In genomic region chr4:185642907-185643306, GRCh38 we compare ENCODE assay signal across 22 cellular contexts.
"Had no signal": no experiment of that assay in that cellular context is flagged by ENCODE, and none has a peak within 500 bp of the region (broad histone marks: within the 10 kb centered on the region; RNA-seq: fewer than 3 reads in every experiment).

No MANE protein-coding gene starts in this region.

- H3K9me3 Mint-ChIP-seq: activated CD4-positive, alpha-beta T cell treated with anti-CD3 and anti-CD28 coated beads, Interleukin-2, amount 10 ng/mL, durations not matched to agents 7 days and 5 days; activated CD8-positive, alpha-beta T cell treated with anti-CD3 and anti-CD28 coated beads for 36 hours; activated naive CD4-positive, alpha-beta T cell treated with anti-CD3 and anti-CD28 coated beads, Interleukin-2, amount 50 U/mL, for 72 hours; activated T-cell treated with anti-CD3 and anti-CD28 coated beads, Interleukin-2, amount 50 U/mL, for 72 hours; naive thymus-derived CD4-positive, alpha-beta T cell; stimulated activated naive CD8-positive, alpha-beta T cell treated with anti-CD3 and anti-CD28 coated beads, Interleukin-15, amount 100 ng/mL, for 72 hours had no signal

- H3K9me3 ChIP-seq: body of pancreas, pancreas, psoas muscle, right lobe of liver, tibial nerve had no signal

- H3K27ac Mint-ChIP-seq: activated CD4-positive, alpha-beta T cell treated with anti-CD3 and anti-CD28 coated beads, Interleukin-2, amount 10 ng/mL, durations not matched to agents 7 days and 5 days; activated CD8-positive, alpha-beta T cell treated with anti-CD3 and anti-CD28 coated beads for 36 hours; activated naive CD4-positive, alpha-beta T cell treated with anti-CD3 and anti-CD28 coated beads, Interleukin-2, amount 50 U/mL, for 72 hours; activated T-cell treated with anti-CD3 and anti-CD28 coated beads, Interleukin-2, amount 50 U/mL, for 72 hours; naive thymus-derived CD4-positive, alpha-beta T cell; stimulated activated naive CD8-positive, alpha-beta T cell treated with anti-CD3 and anti-CD28 coated beads, Interleukin-15, amount 100 ng/mL, for 72 hours had no signal

- H3K27me3 ChIP-seq: body of pancreas, pancreas, right lobe of liver had no signal

- H3K4me3 Mint-ChIP-seq: activated CD4-positive, alpha-beta T cell treated with anti-CD3 and anti-CD28 coated beads, Interleukin-2, amount 10 ng/mL, durations not matched to agents 7 days and 5 days; activated CD8-positive, alpha-beta T cell treated with anti-CD3 and anti-CD28 coated beads for 36 hours; activated T-cell treated with anti-CD3 and anti-CD28 coated beads, Interleukin-2, amount 50 U/mL, for 72 hours; naive thymus-derived CD4-positive, alpha-beta T cell; stimulated activated naive CD8-positive, alpha-beta T cell treated with anti-CD3 and anti-CD28 coated beads, Interleukin-15, amount 100 ng/mL, for 72 hours had no signal

- H3K36me3 Mint-ChIP-seq: activated naive CD4-positive, alpha-beta T cell treated with anti-CD3 and anti-CD28 coated beads, Interleukin-2, amount 50 U/mL, for 72 hours; naive thymus-derived CD4-positive, alpha-beta T cell had no signal

- H3K4me3 ChIP-seq: body of pancreas, pancreas, psoas muscle, right lobe of liver, skin epidermis, tibial nerve had no signal

- DNase-seq: activated CD4-positive, alpha-beta T cell treated with anti-CD3 and anti-CD28 coated beads for 1 hour; activated CD4-positive, alpha-beta T cell treated with anti-CD3 and anti-CD28 coated beads, Interleukin-2, amount 10 ng/mL, durations not matched to agents 7 days and 5 days; activated CD8-positive, alpha-beta T cell treated with anti-CD3 and anti-CD28 coated beads for 36 hours; activated naive CD4-positive, alpha-beta T cell; activated T-cell treated with anti-CD3 and anti-CD28 coated beads, Interleukin-2, amount 50 U/mL, for 72 hours; body of pancreas; cortex of kidney; foreskin fibroblast; midbrain; naive thymus-derived CD4-positive, alpha-beta T cell; nucleus accumbens; pancreas; psoas muscle; right lobe of liver; stimulated activated CD4-positive, alpha-beta T cell treated with anti-CD3 and anti-CD28 coated beads, Interleukin-12 subunit alpha, Interleukin-12 subunit beta, amount 100 ng/mL, for 4 hours; stimulated activated CD4-positive, alpha-beta T cell treated with anti-CD3 and anti-CD28 coated beads, Interleukin-4, amount 100 ng/mL, for 1 hour; stimulated activated naive CD8-positive, alpha-beta T cell treated with anti-CD3 and anti-CD28 coated beads, Interleukin-15, amount 100 ng/mL, for 72 hours; T-helper 2 cell had no signal

- H3K4me1 ChIP-seq: body of pancreas had no signal

- H3K27ac ChIP-seq: psoas muscle, right lobe of liver, skin epidermis, tibial nerve had no signal

- ATAC-seq: activated CD8-positive, alpha-beta T cell treated with anti-CD3 and anti-CD28 coated beads for 36 hours; activated naive CD4-positive, alpha-beta T cell treated with anti-CD3 and anti-CD28 coated beads, Interleukin-2, amount 50 U/mL, for 72 hours; activated T-cell treated with anti-CD3 and anti-CD28 coated beads, Interleukin-2, amount 50 U/mL, for 72 hours; body of pancreas; esophagus mucosa; naive thymus-derived CD4-positive, alpha-beta T cell; pancreas; psoas muscle; right lobe of liver; stimulated activated naive CD8-positive, alpha-beta T cell treated with anti-CD3 and anti-CD28 coated beads, Interleukin-15, amount 100 ng/mL, for 72 hours had no signal
